Comparison of ENCODE assay signal across 7 cellular contexts in the genomic region with DNA sequence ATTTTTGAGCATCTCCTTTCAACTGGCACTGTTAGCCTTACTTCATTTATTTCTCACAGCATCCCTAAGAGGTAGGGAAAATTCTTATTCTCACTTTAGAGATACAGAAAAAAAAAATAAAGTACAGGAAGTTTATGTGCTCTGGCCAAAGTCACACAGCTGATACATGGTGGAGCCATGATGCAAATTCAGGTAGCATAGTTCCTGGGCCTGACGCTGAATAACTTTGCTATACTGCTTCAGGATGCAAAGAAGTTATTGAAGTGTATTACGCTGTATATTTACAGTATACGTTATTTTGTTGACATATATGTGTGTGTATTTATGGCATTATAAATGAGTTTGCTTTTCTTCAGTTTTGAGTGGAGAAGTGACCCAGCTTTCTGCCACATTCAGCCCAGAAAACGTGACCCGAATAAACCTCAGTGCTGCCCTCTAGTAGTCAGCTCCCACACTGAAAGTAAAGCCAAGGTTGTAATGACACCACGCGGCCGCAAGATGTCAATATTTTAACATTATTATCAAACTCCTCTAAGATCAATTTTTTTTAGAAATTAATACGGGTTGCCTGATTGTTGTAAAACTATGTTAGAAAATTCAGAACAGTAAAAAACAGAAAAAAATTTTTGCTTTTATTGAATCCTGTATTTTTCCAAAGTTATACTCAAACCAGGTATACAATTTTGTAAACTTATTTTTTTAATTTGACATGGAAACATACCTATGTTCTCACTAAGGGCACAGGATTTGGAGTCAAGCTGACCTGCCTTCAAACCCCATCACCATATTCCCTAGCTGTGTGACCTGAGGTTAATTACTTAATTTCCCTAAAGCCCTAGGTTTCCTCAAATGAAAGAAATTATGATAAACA. TPM values are rescaled to one million over a fixed set of nuclear protein-coding genes. Genes with fewer than 3 reads are reported as not detected.
DNase-seq lines count a peak whose midpoint lies in the region; ATAC-seq and TF ChIP-seq lines count a peak whose summit lies in the region.

No MANE protein-coding gene starts in this region.

- TF ChIP-seq CTCF in GM12874 (IDR thresholded peaks at IDR 0.05; ENCODE audit: insufficient read depth, low read depth, low read length) (peak; percentile 61), colonic mucosa (IDR thresholded peaks at IDR 0.05) (peak; percentile 96), right lobe of liver (IDR thresholded peaks at IDR 0.05) (peak; percentile 95 to 99 (median 98))

- DNase-seq in NCI-H2227 treated with DMSO at 0.1 percent for 48 hours (lab: John Stamatoyannopoulos, UW) = peak; percentile 78
- peak; percentile 26 to 53 for DNase-seq in activated CD4-positive, alpha-beta T cell treated with anti-CD3 and anti-CD28 coated beads for 24 hours (ENCODE audit: low read depth in 2 of 2)
- DNase-seq in colonic mucosa = peak; percentile 64
- peak; percentile 29 to 61 (median 51) for DNase-seq in right lobe of liver
- peak; percentile 22 for DNase-seq in stimulated activated CD8-positive, alpha-beta memory T cell treated with anti-CD3 and anti-CD28 coated beads, Interleukin-12 subunit alpha, Interleukin-12 subunit beta, amount 100 ng/mL, for 1 hour (ENCODE audit: low read depth)

- H3K9me3 ChIP-seq in colonic mucosa (no peaks in the 10 kb centered on the region), right lobe of liver (no peaks in the 10 kb centered on the region)

- H3K4me3 ChIP-seq in colonic mucosa (no peak overlapping the region), right lobe of liver (no peak overlapping the region)

- TF ChIP-seq POLR2A in right lobe of liver (IDR thresholded peaks at IDR 0.05) = no peak

- no peak overlapping the region for H3K9ac ChIP-seq in colonic mucosa (ENCODE audit: low read depth in 2 of 2, low read length in 2 of 2)

- H3K4me1 ChIP-seq in colonic mucosa = no peaks in the 10 kb centered on the region
- H3K4me1 ChIP-seq in right lobe of liver = no peaks in the 10 kb centered on the region

- ATAC-seq in HG02884 (IDR thresholded peaks at IDR 0.05; ENCODE audit: unreplicated experiment) (peak; percentile 57), right lobe of liver (peak; percentile 83 to 98 (median 94))

- H3K27me3 ChIP-seq in colonic mucosa (no peaks in the 10 kb centered on the region), right lobe of liver (peaks cover 0 to 11% of the 10 kb centered on the region in 2 donors)

- H3K36me3 ChIP-seq in colonic mucosa (no peaks in the 10 kb centered on the region), right lobe of liver (no peaks in the 10 kb centered on the region)

- H3K27ac ChIP-seq in colonic mucosa (no peak overlapping the region), right lobe of liver (no peak overlapping the region)

- intact Hi-C loops in colonic mucosa (cut with DNase I) (loop anchor here (2.0 to 10.0 kb wide), 2 partner anchors 145 to 399 kb away; no protein-coding TSS in a partner anchor), right lobe of liver (cut with DNase I) (no loop called here)

- 6% methylated on average over 9 of the region's 9 CpGs for WGBS in right lobe of liver (ENCODE audit: insufficient coverage, low coverage, low lambda C conversion rate, missing lambda C conversion rate)

RNA-seq across cellular contexts. Expression of a gene that starts 3.8 kb away (rescaled TPM):
- total RNA-seq in colonic mucosa = not detected
- total RNA-seq in right lobe of liver = not detected

RNA-seq across cellular contexts. Expression of a gene that starts 50.9 kb away (rescaled TPM):
- total RNA-seq in colonic mucosa (1 to 10 TPM; 7.4 to 8.4 TPM), right lobe of liver (1 to 10 TPM; 4.1 to 6.5 (median 4.4) TPM)

Comparison
In these comparisons a context has a peak if more than half of its experiments do, and no peak if none do; other contexts are left out.
1. DNase-seq: peak in every context shown above with its lines; median percentile 78 in NCI-H2227 treated with DMSO at 0.1 percent for 48 hours; 64 in colonic mucosa; 51 in right lobe of liver; 40 in activated CD4-positive, alpha-beta T cell treated with anti-CD3 and anti-CD28 coated beads for 24 hours; 22 in stimulated activated CD8-positive, alpha-beta memory T cell treated with anti-CD3 and anti-CD28 coated beads, Interleukin-12 subunit alpha, Interleukin-12 subunit beta, amount 100 ng/mL, for 1 hour.